8 cellular contexts compared by ENCODE assay signal in genomic region chr12:53005986-53006809, GRCh38. TPM values are rescaled to one million over a fixed set of nuclear protein-coding genes. Genes with fewer than 3 reads are reported as not detected.
DNase-seq lines count a peak whose midpoint lies in the region; ATAC-seq, FAIRE-seq and TF ChIP-seq lines count a peak whose summit lies in the region.

TSS of gene EIF4B (plus strand) at chr12:53006456. CDS start at chr12:53006484, 28 bp downstream.

- TF ChIP-seq POLR2A in GM12892 (IDR thresholded peaks at IDR 0.05; ENCODE audit: low read depth, low read length) (peak; percentile 78), adrenal gland (IDR thresholded peaks at IDR 0.05) (peak; percentile 61 to 83)

- H3K4me3 Mint-ChIP-seq in type B pancreatic cell, result peak within 1 kb of the TSS; percentile 94

- peak within 1 kb of the TSS; percentile 41 to 92 (median 64) for H3K4me3 ChIP-seq in adrenal gland

- H3K4me1 ChIP-seq in adrenal gland (replicated peaks in 1 of 2), result peaks cover 35 to 54% of the 10 kb centered on the region in 2 donors

- H3K9me3 Mint-ChIP-seq in type B pancreatic cell, result no peaks in the 10 kb centered on the region

- peaks cover 19% of the 10 kb centered on the region for H3K36me3 Mint-ChIP-seq in type B pancreatic cell

- no peaks in the 10 kb centered on the region for H3K27me3 ChIP-seq in adrenal gland

- peaks cover 0 to 8% of the 10 kb centered on the region in 2 donors for H3K36me3 ChIP-seq in adrenal gland (replicated peaks in 1 of 2)

- WGBS in adrenal gland, 4 donors, result 0 to 1% (median 0%) methylated on average over 19 to 64 of the region's 64 CpGs

- H3K27ac ChIP-seq in adrenal gland, result peak within 1 kb of the TSS; percentile 74 to 97 (median 92)

- H3K9me3 ChIP-seq in adrenal gland (replicated peaks in 1 of 3), result no peaks in the 10 kb centered on the region

- FAIRE-seq in GM12892 (lab: Jason Lieb, UNC), result peak; percentile 97

- no peaks in the 10 kb centered on the region for H3K27me3 Mint-ChIP-seq in type B pancreatic cell

- TF ChIP-seq CTCF in adrenal gland (IDR thresholded peaks at IDR 0.05) (no peak), type B pancreatic cell (conservative IDR thresholded peaks at IDR 0.05) (no peak)

- ATAC-seq in HG02852 (IDR thresholded peaks at IDR 0.05; ENCODE audit: unreplicated experiment), result peak; percentile 91

- H3K4me1 Mint-ChIP-seq in type B pancreatic cell (ENCODE audit: unreplicated experiment), result peaks cover 35% of the 10 kb centered on the region

- intact Hi-C loops in adrenal gland (cut with DNase I), result no loop called here
- intact Hi-C loops in cardiac septum (cut with DNase I), result loop anchor here (1.0 kb wide), 1 partner anchor 45 kb away; no protein-coding TSS in a partner anchor

- DNase-seq in GM12892 (ENCODE audit: insufficient read length) (peak; percentile 90), NCI-H146 (lab: John Stamatoyannopoulos, UW) (peak; percentile 100), T-helper 1 cell (peak; percentile 100), adrenal gland (peak; percentile 100), cardiac septum (ENCODE audit: low spot score) (peak; percentile 100), pons (ENCODE audit: low spot score) (peak; percentile 98), type B pancreatic cell (ENCODE audit: extremely low spot score, unreplicated experiment) (peak; percentile 99)

- H3K27ac Mint-ChIP-seq in type B pancreatic cell, result peak within 1 kb of the TSS; percentile 99

RNA-seq across cellular contexts. Expression of gene EIF4B, which starts in this region (rescaled TPM):
- 390 TPM for polyA plus RNA-seq in GM12892 (2012; ENCODE audit: missing spikeins)
- 100 to 1,000 TPM; 324 to 800 (median 570) TPM for total RNA-seq in adrenal gland
- polyA plus RNA-seq in adrenal gland, result 100 to 1,000 TPM in 2 of 3 donors, 10 to 100 TPM in 1; 77.1 to 282 (median 138) TPM
- total RNA-seq in cardiac septum, result 324 TPM
- total RNA-seq in type B pancreatic cell (ENCODE audit: low replicate concordance), result 450 and 521 TPM in 2 replicates

Comparison
In these comparisons a context has a peak if more than half of its experiments do, and no peak if none do; other contexts are left out.
1. Peak in every context shown above with its lines: DNase-seq, ATAC-seq, H3K4me3 ChIP-seq and H3K27ac ChIP-seq.